In genomic region chr14:104933721-104934379, GRCh38 we compare ENCODE assay signal across 9 cellular contexts. TPM values are rescaled to one million over a fixed set of nuclear protein-coding genes. Genes with fewer than 3 reads are reported as not detected.
DNase-seq lines count a peak whose midpoint lies in the region; ATAC-seq and TF ChIP-seq lines count a peak whose summit lies in the region.
"Had no signal": no experiment of that assay in that cellular context is flagged by ENCODE, and none has a peak within 500 bp of the region (broad histone marks: within the 10 kb centered on the region; RNA-seq: fewer than 3 reads in every experiment).

No MANE protein-coding gene starts in this region.

- H3K9me2 ChIP-seq in hepatocyte (replicated peaks; ENCODE audit: insufficient read depth) = no peaks in the 10 kb centered on the region

- no peaks in the 10 kb centered on the region for H3K9me3 ChIP-seq in hepatocyte (ENCODE audit: low read depth)
- H3K9me3 ChIP-seq in spleen = no peaks in the 10 kb centered on the region
- H3K9me3 ChIP-seq: SJSA1 had no signal

- no peak overlapping the region for H3K27ac ChIP-seq in hepatocyte
- H3K27ac ChIP-seq in spleen = peak overlapping the region in 1 of 8 donors; percentile 67
- H3K27ac ChIP-seq: SJSA1 had no signal

- DNase-seq in NCI-H2171 (lab: John Stamatoyannopoulos, UW) (peak; percentile 9), NCI-H2171 treated with DMSO at 0.1 percent for 48 hours (lab: John Stamatoyannopoulos, UW) (no peak), hepatocyte (ENCODE audit: low spot score) (no peak), spleen (no peak), C1 segment of cervical spinal cord (lab: John Stamatoyannopoulos, UW) (no peak)
- DNase-seq in activated CD8-positive, alpha-beta T cell treated with anti-CD3 and anti-CD28 coated beads for 36 hours = no peak

- no peaks in the 10 kb centered on the region for H3K9me3 Mint-ChIP-seq in activated CD8-positive, alpha-beta T cell treated with anti-CD3 and anti-CD28 coated beads for 36 hours

- WGBS in hepatocyte (ENCODE audit: low lambda C conversion rate, missing lambda C conversion rate) = 0% methylated on average over 3 of the region's 42 CpGs
- WGBS in spleen, 5 donors = 2 to 7% (median 5%) methylated on average over 11 to 40 of the region's 42 CpGs

- ATAC-seq in activated CD8-positive, alpha-beta T cell treated with anti-CD3 and anti-CD28 coated beads for 36 hours = no peak
- ATAC-seq in GM18505 (IDR thresholded peaks at IDR 0.05; ENCODE audit: unreplicated experiment) (no peak), HG02938 (IDR thresholded peaks at IDR 0.05; ENCODE audit: unreplicated experiment) (no peak)

- no peaks in the 10 kb centered on the region for H3K36me3 Mint-ChIP-seq in activated CD8-positive, alpha-beta T cell treated with anti-CD3 and anti-CD28 coated beads for 36 hours (ENCODE audit: low read depth)

- intact Hi-C loops in activated CD8-positive, alpha-beta T cell treated with anti-CD3 and anti-CD28 coated beads for 36 hours (cut with micrococcal nuclease) = no loop called here
- intact Hi-C loops in spleen (cut with DNase I; ENCODE audit: low total_unique reads) = no loop called here

- peaks cover 11% of the 10 kb centered on the region for H3K27me3 Mint-ChIP-seq in activated CD8-positive, alpha-beta T cell treated with anti-CD3 and anti-CD28 coated beads for 36 hours

- no peak overlapping the region for H3K27ac Mint-ChIP-seq in activated CD8-positive, alpha-beta T cell treated with anti-CD3 and anti-CD28 coated beads for 36 hours

- no peak overlapping the region for H2AFZ ChIP-seq in hepatocyte

- CTCF ChIA-PET in activated CD8-positive, alpha-beta T cell treated with anti-CD3 and anti-CD28 coated beads for 36 hours (lab: Charles Lee) = interaction anchor here (0.9 to 1.2 kb wide), 4 partner anchors 30 to 112 kb away, joined by 3 to 4 read pairs (median 3); no protein-coding TSS in a partner anchor

- TF ChIP-seq POLR2A in spleen (IDR thresholded peaks at IDR 0.05) (no peak), GM18505 (IDR thresholded peaks at IDR 0.05; ENCODE audit: borderline replicate concordance, extremely low read depth, insufficient read depth, insufficient read length) (no peak)

- POLR2A ChIA-PET in activated CD8-positive, alpha-beta T cell treated with anti-CD3 and anti-CD28 coated beads for 36 hours (lab: Charles Lee) = interaction anchor here (0.6 kb wide), 1 partner anchor 12 kb away, joined by 3 read pairs; no protein-coding TSS in a partner anchor

- no peaks in the 10 kb centered on the region for H3K79me2 ChIP-seq in hepatocyte

- no peak overlapping the region for H3K4me3 ChIP-seq in hepatocyte
- H3K4me3 ChIP-seq in spleen = peak overlapping the region in 7 of 8 donors; percentile 49 to 76 (median 54)

- H3K4me1 Mint-ChIP-seq in activated CD8-positive, alpha-beta T cell treated with anti-CD3 and anti-CD28 coated beads for 36 hours (ENCODE audit: low read depth) = no peaks in the 10 kb centered on the region

- H4K20me1 ChIP-seq in hepatocyte (ENCODE audit: insufficient read depth, poor library complexity, severe bottlenecking) = no peaks in the 10 kb centered on the region

- H3K4me1 ChIP-seq in hepatocyte (ENCODE audit: insufficient read depth) (peaks cover 10% of the 10 kb centered on the region), spleen (peaks cover 0 to 27% (median 16%) of the 10 kb centered on the region in 6 donors)

- no peak for TF ChIP-seq CTCF in activated CD8-positive, alpha-beta T cell treated with anti-CD3 and anti-CD28 coated beads for 36 hours (IDR thresholded peaks at IDR 0.05)
- TF ChIP-seq CTCF in hepatocyte (IDR thresholded peaks at IDR 0.05; ENCODE audit: poor library complexity) (no peak), spleen (IDR thresholded peaks at IDR 0.05 in 8 of 11, conservative IDR thresholded peaks at IDR 0.05 in 3 of 11) (no peak)

- peak overlapping the region; percentile 20 for H3K4me3 Mint-ChIP-seq in activated CD8-positive, alpha-beta T cell treated with anti-CD3 and anti-CD28 coated beads for 36 hours

- H3K36me3 ChIP-seq in hepatocyte (replicated peaks; ENCODE audit: insufficient read depth, low read depth) (no peaks in the 10 kb centered on the region), spleen (no peaks in the 10 kb centered on the region)
- H3K36me3 ChIP-seq: SJSA1 had no signal

- H3K27me3 ChIP-seq in hepatocyte (peaks cover 65% of the 10 kb centered on the region), spleen (replicated peaks in 1 of 7) (peaks cover 0 to 33% (median 0%) of the 10 kb centered on the region in 7 donors)
- H3K27me3 ChIP-seq: SJSA1 had no signal

- H3K4me2 ChIP-seq in hepatocyte = peak overlapping the region; percentile 99

RNA-seq across cellular contexts. Expression of gene PLD4, which starts 9.2 kb away (rescaled TPM):
- not detected for total RNA-seq in activated CD8-positive, alpha-beta T cell treated with anti-CD3 and anti-CD28 coated beads for 36 hours
- not detected in 2 replicates for total RNA-seq in hepatocyte
- 0.77 and 1.1 TPM in 2 replicates for polyA plus RNA-seq in hepatocyte
- total RNA-seq in spleen = 10 to 100 TPM in 6 of 7 donors, 1 to 10 TPM in 1; 5.4 to 30.2 (median 13.9) TPM
- 10 to 100 TPM; 25.8 to 31.3 (median 29.8) TPM for polyA plus RNA-seq in spleen
- total RNA-seq: SJSA1 had no signal

RNA-seq across cellular contexts. Expression of gene AHNAK2, which starts 44.3 kb away (rescaled TPM):
- total RNA-seq in activated CD8-positive, alpha-beta T cell treated with anti-CD3 and anti-CD28 coated beads for 36 hours = under 1 TPM in 1 of 2 experiments, not detected in 1; 0.02 TPM
- total RNA-seq in hepatocyte (4.6 and 5.9 TPM in 2 replicates), spleen (1 to 10 TPM in 1 of 7 donors, under 1 TPM in 6; 0.26 to 1.3 (median 0.66) TPM)
- polyA plus RNA-seq in hepatocyte (1.8 and 2.4 TPM in 2 replicates), spleen (under 1 TPM; 0.30 to 0.86 (median 0.76) TPM)

RNA-seq across cellular contexts. Expression of gene CLBA1, which starts 51.7 kb away (rescaled TPM):
- under 1 TPM; 0.47 to 0.67 TPM for total RNA-seq in activated CD8-positive, alpha-beta T cell treated with anti-CD3 and anti-CD28 coated beads for 36 hours
- total RNA-seq in hepatocyte (4.5 and 6.4 TPM in 2 replicates), spleen (1 to 10 TPM; 1.7 to 4.0 (median 3.4) TPM)
- polyA plus RNA-seq in hepatocyte (5.1 and 9.3 TPM in 2 replicates), spleen (1 to 10 TPM; 3.7 to 4.3 (median 3.9) TPM)
